ENCODE assay signal across 12 cellular contexts in the genomic region with DNA sequence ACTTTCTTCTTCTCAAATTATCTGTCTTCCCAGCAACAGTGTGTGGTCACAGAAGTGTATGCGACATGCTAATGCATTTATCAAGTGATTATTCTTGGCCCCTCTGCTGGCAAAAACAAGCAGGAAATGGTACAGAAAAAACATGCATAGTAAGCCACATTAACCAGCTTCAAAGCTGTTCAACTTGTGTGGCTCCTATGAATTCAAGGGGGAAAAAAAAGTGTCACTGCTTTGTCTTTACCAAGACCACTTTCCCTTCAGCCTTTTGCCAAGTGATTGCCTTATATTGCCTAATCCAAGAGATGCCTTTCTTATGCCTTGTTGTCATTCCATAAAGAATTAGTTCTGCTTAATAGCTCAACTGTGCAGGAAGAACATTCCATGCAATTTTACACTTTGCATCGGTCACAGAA. TPM values are rescaled to one million over a fixed set of nuclear protein-coding genes. Genes with fewer than 3 reads are reported as not detected.
DNase-seq lines count a peak whose midpoint lies in the region; ATAC-seq and TF ChIP-seq lines count a peak whose summit lies in the region.
"Had no signal": no experiment of that assay in that cellular context is flagged by ENCODE, and none has a peak within 500 bp of the region (broad histone marks: within the 10 kb centered on the region; RNA-seq: fewer than 3 reads in every experiment).

No MANE protein-coding gene starts in this region.

- TF ChIP-seq CTCF in fibroblast of mammary gland (conservative IDR thresholded peaks at IDR 0.05; ENCODE audit: control insufficient read depth, insufficient read depth, low read depth, low read length) (no peak), retinal pigment epithelial cell (conservative IDR thresholded peaks at IDR 0.05; ENCODE audit: low read depth, low read length) (no peak)

- peak overlapping the region; percentile 86 for H3K27ac ChIP-seq in SJCRH30

- peaks cover 10% of the 10 kb centered on the region for H3K36me3 ChIP-seq in SJCRH30

- no peak for ATAC-seq in HG03025 (IDR thresholded peaks at IDR 0.05; ENCODE audit: low FRiP score, unreplicated experiment)
- ATAC-seq: right cardiac atrium had no signal

- no peak overlapping the region for H3K4me3 ChIP-seq in SJCRH30
- no peak overlapping the region for H3K4me3 ChIP-seq in fibroblast of mammary gland (ENCODE audit: control insufficient read depth, low read depth, low read length)
- H3K4me3 ChIP-seq in retinal pigment epithelial cell (ENCODE audit: low read length), result no peak overlapping the region

- peaks cover 69% of the 10 kb centered on the region for H3K4me1 ChIP-seq in SJCRH30

- H3K9me3 ChIP-seq in SJCRH30 (replicated peaks), result no peaks in the 10 kb centered on the region

- DNase-seq in GM03348 (ENCODE audit: low spot score) (peak; percentile 9), SJCRH30 (peak; percentile 73 to 89), fibroblast of mammary gland (ENCODE audit: low read depth) (peak; percentile 21), retinal pigment epithelial cell (ENCODE audit: low read depth) (peak; percentile 59)
- DNase-seq in activated naive CD4-positive, alpha-beta T cell treated with Interleukin-2 at 50 U/mL for 16 hours, result no peak
- DNase-seq in effector CD8-positive, alpha-beta T cell (lab: John Stamatoyannopoulos, UW), result no peak
- DNase-seq: activated naive CD4-positive, alpha-beta T cell treated with anti-CD3 and anti-CD28 coated beads for 36 hours; CD4-positive, alpha-beta memory T cell; naive B cell; right cardiac atrium; SIG-M5 had no signal

- H3K27me3 ChIP-seq in SJCRH30, result no peaks in the 10 kb centered on the region

RNA-seq across cellular contexts. Expression of a gene that starts 39.1 kb away (rescaled TPM):
- 43.5 and 50.3 TPM in 2 replicates for total RNA-seq in SJCRH30 (2014; rRNA removed; shearing (Covaris generic))
- total RNA-seq: activated naive CD4-positive, alpha-beta T cell treated with anti-CD3 and anti-CD28 coated beads for 36 hours; CD4-positive, alpha-beta memory T cell had no signal

Comparison
In these comparisons a context has a peak if more than half of its experiments do, and no peak if none do; other contexts are left out.
1. DNase-seq: peak in GM03348 (single experiment), SJCRH30 (2 of 2), fibroblast of mammary gland (single experiment) and retinal pigment epithelial cell (single experiment); none in activated naive CD4-positive, alpha-beta T cell treated with Interleukin-2 at 50 U/mL for 16 hours (single experiment) and effector CD8-positive, alpha-beta T cell (single experiment).